Comparison of ENCODE assay signal across 12 cellular contexts in the genomic region with DNA sequence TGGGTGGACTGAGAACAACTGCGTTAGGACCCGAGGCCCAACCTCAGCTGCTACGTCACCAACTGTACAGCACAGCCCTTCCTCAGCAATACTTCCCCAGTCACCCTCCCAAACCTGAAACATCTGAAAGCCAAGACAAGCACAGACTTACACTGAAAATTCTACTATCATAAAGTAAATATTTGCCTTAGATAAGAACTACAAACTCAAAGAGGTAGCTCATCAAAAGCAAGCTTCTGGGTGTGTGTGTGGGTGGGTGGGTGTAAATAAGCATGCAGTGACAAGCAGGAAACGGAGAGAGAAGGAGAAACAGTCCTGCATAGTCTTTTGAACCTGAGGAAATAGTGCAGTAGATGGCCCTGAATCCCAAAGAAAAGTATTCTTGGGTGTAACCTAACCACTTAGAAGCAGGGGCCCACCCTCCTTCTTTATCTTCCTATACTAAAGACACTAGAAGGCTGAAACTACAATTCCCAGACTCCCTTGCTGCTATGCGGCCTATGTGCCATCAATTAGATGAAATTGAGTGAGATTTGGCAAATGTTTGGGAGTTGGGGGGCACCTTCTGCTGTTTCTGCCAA. TPM values are rescaled to one million over a fixed set of nuclear protein-coding genes. Genes with fewer than 3 reads are reported as not detected.
DNase-seq lines count a peak whose midpoint lies in the region; ATAC-seq, FAIRE-seq and TF ChIP-seq lines count a peak whose summit lies in the region.
"Had no signal": no experiment of that assay in that cellular context is flagged by ENCODE, and none has a peak within 500 bp of the region (broad histone marks: within the 10 kb centered on the region; RNA-seq: fewer than 3 reads in every experiment).

No MANE protein-coding gene starts in this region.

- TF ChIP-seq CTCF in A549 (IDR thresholded peaks at IDR 0.05): no peak
- TF ChIP-seq CTCF in HFFc6 (IDR thresholded peaks at IDR 0.05): no peak
- no peak for TF ChIP-seq CTCF in lower lobe of right lung (IDR thresholded peaks at IDR 0.05)

- no peaks in the 10 kb centered on the region; the same call in 1 of the 2 replicates for H3K36me3 Mint-ChIP-seq in HFFc6 (ENCODE audit: low read depth)

- intact Hi-C loops in lower lobe of right lung (cut with DNase I): no loop called here

- TF ChIP-seq POLR2A in A549 (IDR thresholded peaks at IDR 0.05; ENCODE audit: low read length): no peak

- peak overlapping the region; percentile 82 for H3K27ac Mint-ChIP-seq in HFFc6

- H3K4me1 ChIP-seq in A549: peaks cover 11% of the 10 kb centered on the region
- H3K4me1 ChIP-seq in lower lobe of right lung: peaks cover 32% of the 10 kb centered on the region

- DNase-seq in A549 (ENCODE audit: low read depth in 1 of 2, low spot score in 1 of 2) (peak in 1 of 2 experiments; percentile 64), HFFc6 (no peak), amniotic epithelial cell (ENCODE audit: low read depth) (peak; percentile 93), lower lobe of right lung (no peak), NOMO-1 (lab: John Stamatoyannopoulos, UW; ENCODE audit: unreplicated experiment in 2 of 2) (no peak), SKM-1 treated with dmso at 0.1 percent for 144 hours (lab: John Stamatoyannopoulos, UW; ENCODE audit: unreplicated experiment) (no peak)
- DNase-seq: CD8-positive, alpha-beta memory T cell; midbrain; NCI-H1417 treated with DMSO at 0.1 percent for 48 hours; stimulated activated CD4-positive, alpha-beta T cell treated with anti-CD3 and anti-CD28 coated beads, Interleukin-15, amount 100 ng/mL, for 24 hours had no signal

- H3K4me3 ChIP-seq in A549: no peak overlapping the region
- H3K4me3 ChIP-seq in lower lobe of right lung: no peak overlapping the region

- no peaks in the 10 kb centered on the region for H3K9me3 Mint-ChIP-seq in HFFc6
- H3K9me3 Mint-ChIP-seq: CD8-positive, alpha-beta memory T cell had no signal

- ATAC-seq in A549 (peak; percentile 55 to 82), lower lobe of right lung (peak; percentile 74 to 91), GM21619 (IDR thresholded peaks at IDR 0.05; ENCODE audit: unreplicated experiment) (no peak), HG02642 (IDR thresholded peaks at IDR 0.05; ENCODE audit: poor library complexity, unreplicated experiment) (no peak)

- H3K36me3 ChIP-seq in lower lobe of right lung: no peaks in the 10 kb centered on the region

- no peak overlapping the region; the same call in 1 of the 2 replicates for H3K4me3 Mint-ChIP-seq in HFFc6

- H3K27me3 Mint-ChIP-seq in HFFc6 (ENCODE audit: insufficient read depth): no peaks in the 10 kb centered on the region; the same call in 1 of the 2 replicates
- H3K27me3 Mint-ChIP-seq: CD8-positive, alpha-beta memory T cell had no signal

- peaks cover 7% of the 10 kb centered on the region; the same call in 2 of the 3 replicates for H3K9me3 ChIP-seq in A549
- no peaks in the 10 kb centered on the region for H3K9me3 ChIP-seq in lower lobe of right lung

- no peak for TF ChIP-seq EP300 in A549 (IDR thresholded peaks at IDR 0.05)

- H3K4me2 ChIP-seq in A549: peak overlapping the region; percentile 27; the same call in 2 of the 3 replicates

- H3K27ac ChIP-seq in A549: no peak overlapping the region
- no peak overlapping the region for H3K27ac ChIP-seq in lower lobe of right lung

- TF ChIP-seq RAD21 in A549 (conservative IDR thresholded peaks at IDR 0.05 in 1 of 2, IDR thresholded peaks at IDR 0.05 in 1 of 2): no peak

- 37% methylated on average over 5 of the region's 5 CpGs for WGBS in A549 (ENCODE audit: missing lambda C conversion rate)

- POLR2A ChIA-PET in A549 (lab: Yijun Ruan, JAX): no interaction called here

- CTCF ChIA-PET in A549 (lab: Yijun Ruan, JAX): no interaction called here

- H3K27me3 ChIP-seq in lower lobe of right lung (ENCODE audit: low read depth): no peaks in the 10 kb centered on the region

- H3K4me1 Mint-ChIP-seq in HFFc6 (ENCODE audit: low read depth): peaks cover 31% of the 10 kb centered on the region

- FAIRE-seq in A549 (lab: Jason Lieb, UNC): no peak

TF ChIP-seq in A549, 52 proteins besides CTCF, POLR2A, EP300 and RAD21:
- no peak for TF ChIP-seq EHF (CRISPR knock-in tag; IDR thresholded peaks at IDR 0.05)
- no peak for TF ChIP-seq KDM5A (IDR thresholded peaks at IDR 0.05)
- TF ChIP-seq, protein P1, sequence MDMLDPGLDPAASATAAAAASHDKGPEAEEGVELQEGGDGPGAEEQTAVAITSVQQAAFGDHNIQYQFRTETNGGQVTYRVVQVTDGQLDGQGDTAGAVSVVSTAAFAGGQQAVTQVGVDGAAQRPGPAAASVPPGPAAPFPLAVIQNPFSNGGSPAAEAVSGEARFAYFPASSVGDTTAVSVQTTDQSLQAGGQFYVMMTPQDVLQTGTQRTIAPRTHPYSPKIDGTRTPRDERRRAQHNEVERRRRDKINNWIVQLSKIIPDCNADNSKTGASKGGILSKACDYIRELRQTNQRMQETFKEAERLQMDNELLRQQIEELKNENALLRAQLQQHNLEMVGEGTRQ (IDR thresholded peaks at IDR 0.05): no peak
- TF ChIP-seq GATA3 (IDR thresholded peaks at IDR 0.05; ENCODE audit: borderline replicate concordance): peak; percentile 45; the same call in 1 of the 2 replicates

RNA-seq across cellular contexts. Expression of a gene that starts 18.7 kb away (rescaled TPM):
- 51.0 and 53.0 TPM in 2 replicates for polyA plus RNA-seq in A549 (2011; rRNA removed)
- 16.2 and 19.6 TPM in 2 replicates for polyA plus RNA-seq in A549 (2012; cell fraction: cytosol; rRNA removed)
- 11.4 and 21.5 TPM in 2 replicates for polyA plus RNA-seq in A549 (2012; cell fraction: nucleus; rRNA removed)
- polyA plus RNA-seq in A549 (2017; fragmentation: RNase III; extraction: RNeasy Plus Mini Kit Qiagen cat#74134 plus additional on column Dnase treatment): 31.3 to 32.7 TPM (median 32.2 TPM) in 3 replicates
- polyA minus RNA-seq in A549 (2011; rRNA and poly(A)+ RNA removed): 24.7 and 26.8 TPM in 2 replicates
- 10 to 100 TPM in 4 of 6 experiments, 1 to 10 TPM in 2; 7.4 to 15.4 (median 12.9) TPM for total RNA-seq in HFFc6 (2021; fragmentation: NEBNext Ultra II Directional; extraction: Animal tissue kit (Norgen Biotek cat#: 25700))
- total RNA-seq in lower lobe of right lung: 24.8 TPM

Comparison
In these comparisons a context has a peak if more than half of its experiments do, and no peak if none do; other contexts are left out.
1. ATAC-seq: peak in A549 (2 of 2) and lower lobe of right lung (2 of 2); none in GM21619 (single experiment) and HG02642 (single experiment).